In genomic region chr1:210293191-210293607, GRCh38 we compare ENCODE assay signal across 8 cellular contexts. TPM values are rescaled to one million over a fixed set of nuclear protein-coding genes. Genes with fewer than 3 reads are reported as not detected.
DNase-seq lines count a peak whose midpoint lies in the region; ATAC-seq and TF ChIP-seq lines count a peak whose summit lies in the region.

No MANE protein-coding gene starts in this region.

- H3K4me3 ChIP-seq in brain microvascular endothelial cell (ENCODE audit: low read depth, low read length) = no peak overlapping the region
- peak overlapping the region; percentile 55 to 75 for H3K4me3 ChIP-seq in stomach smooth muscle (ENCODE audit: low read length in 2 of 2)

- H3K27me3 ChIP-seq in brain microvascular endothelial cell (replicated peaks) (peaks cover 19% of the 10 kb centered on the region), stomach smooth muscle (ENCODE audit: control insufficient read depth in 1 of 2, insufficient read depth in 2 of 2, low read length in 2 of 2) (no peaks in the 10 kb centered on the region)

- H3K27ac ChIP-seq in brain microvascular endothelial cell (no peak overlapping the region), stomach smooth muscle (ENCODE audit: low read length) (peak overlapping the region; percentile 93)

- ATAC-seq in left colon = peak; percentile 26
- ATAC-seq in activated T-cell treated with anti-CD3 and anti-CD28 coated beads, Interleukin-2, amount 50 U/mL, for 72 hours (replicated peaks in 1 of 2) = no peak

- no peak overlapping the region for H3K27ac Mint-ChIP-seq in activated T-cell treated with anti-CD3 and anti-CD28 coated beads, Interleukin-2, amount 50 U/mL, for 72 hours

- H3K9me3 Mint-ChIP-seq in activated T-cell treated with anti-CD3 and anti-CD28 coated beads, Interleukin-2, amount 50 U/mL, for 72 hours = no peaks in the 10 kb centered on the region

- H3K27me3 Mint-ChIP-seq in activated T-cell treated with anti-CD3 and anti-CD28 coated beads, Interleukin-2, amount 50 U/mL, for 72 hours (ENCODE audit: low read depth) = peaks cover 59% of the 10 kb centered on the region

- no peaks in the 10 kb centered on the region for H3K4me1 Mint-ChIP-seq in activated T-cell treated with anti-CD3 and anti-CD28 coated beads, Interleukin-2, amount 50 U/mL, for 72 hours (ENCODE audit: low read depth)

- H3K9ac ChIP-seq in stomach smooth muscle (ENCODE audit: low read length in 2 of 2) = peak overlapping the region in 1 of 2 donors; percentile 76

- in situ Hi-C loops in brain microvascular endothelial cell (cut with HindIII; ENCODE audit: low pct_ligation_motif_present, low sequenced_read_pairs) = no loop called here

- no peaks in the 10 kb centered on the region for H3K36me3 Mint-ChIP-seq in activated T-cell treated with anti-CD3 and anti-CD28 coated beads, Interleukin-2, amount 50 U/mL, for 72 hours (ENCODE audit: insufficient read depth in 2 of 2)

- intact Hi-C loops in left colon (cut with DNase I, micrococcal nuclease) = no loop called here

- H3K4me1 ChIP-seq in stomach smooth muscle (ENCODE audit: control insufficient read depth, insufficient read depth, low read length) = peaks cover 43% of the 10 kb centered on the region

- H3K4me3 Mint-ChIP-seq in activated T-cell treated with anti-CD3 and anti-CD28 coated beads, Interleukin-2, amount 50 U/mL, for 72 hours = peak overlapping the region in 1 of 2 donors; percentile 63

- no peaks in the 10 kb centered on the region for H3K36me3 ChIP-seq in brain microvascular endothelial cell (replicated peaks)
- H3K36me3 ChIP-seq in stomach smooth muscle (ENCODE audit: control insufficient read depth in 2 of 2, insufficient read depth in 2 of 2, low read length in 2 of 2) = no peaks in the 10 kb centered on the region

- no peak for TF ChIP-seq CTCF in brain microvascular endothelial cell (IDR thresholded peaks at IDR 0.05; ENCODE audit: low read depth, low read length, missing control alignments)

- H3K9me3 ChIP-seq in stomach smooth muscle (ENCODE audit: control insufficient read depth in 2 of 2, low read length in 2 of 2) = no peaks in the 10 kb centered on the region

- peak; percentile 35 for DNase-seq in GOT3 (lab: John Stamatoyannopoulos, UW)
- DNase-seq in brain microvascular endothelial cell = peak; percentile 4
- peak; percentile 21 to 32 for DNase-seq in left colon
- no peak for DNase-seq in NCI-H748 treated with DMSO at 0.1 percent for 48 hours (lab: John Stamatoyannopoulos, UW)
- DNase-seq in HuH-7 (ENCODE audit: low spot score) = no peak
- no peak for DNase-seq in glomerular visceral epithelial cell (ENCODE audit: extremely low spot score)
- DNase-seq in activated T-cell treated with anti-CD3 and anti-CD28 coated beads, Interleukin-2, amount 50 U/mL, for 72 hours = no peak

RNA-seq across cellular contexts. Expression of gene HHAT, which starts 35.5 kb away (rescaled TPM):
- total RNA-seq in left colon = 1 to 10 TPM; 4.6 to 6.8 TPM
- 1 to 10 TPM; 1.2 to 1.5 TPM for total RNA-seq in activated T-cell treated with anti-CD3 and anti-CD28 coated beads, Interleukin-2, amount 50 U/mL, for 72 hours

Comparison
In these comparisons a context has a peak if more than half of its experiments do, and no peak if none do; other contexts are left out.
1. DNase-seq: peak in GOT3 (single experiment), brain microvascular endothelial cell (single experiment) and left colon (2 of 2); none in NCI-H748 treated with DMSO at 0.1 percent for 48 hours (single experiment), HuH-7 (single experiment), glomerular visceral epithelial cell (single experiment) and activated T-cell treated with anti-CD3 and anti-CD28 coated beads, Interleukin-2, amount 50 U/mL, for 72 hours (0 of 2).